In the genomic region with DNA sequence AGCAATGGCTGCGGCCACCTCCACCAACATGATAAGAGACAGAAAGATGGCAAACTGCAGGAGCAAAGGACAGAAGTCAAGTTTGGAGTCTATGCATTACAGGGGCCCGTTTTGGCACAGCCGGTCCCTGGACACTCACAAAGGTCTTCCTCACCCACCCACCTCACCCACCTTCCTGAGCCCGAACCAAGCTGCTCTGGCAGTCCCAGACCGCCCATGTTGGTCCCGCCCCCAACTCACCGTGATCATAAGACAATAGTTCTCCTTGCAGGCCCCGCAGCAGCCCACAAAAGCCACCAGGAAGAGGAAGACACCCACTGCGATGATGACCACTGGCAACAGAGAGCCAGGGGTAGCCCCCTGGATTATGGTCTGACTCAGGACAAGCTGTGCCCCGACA, we compare ENCODE assay signal across 9 cellular contexts. TPM values are rescaled to one million over a fixed set of nuclear protein-coding genes. Genes with fewer than 3 reads are reported as not detected.
A peak's percentile ranks its signal among the peaks of the same experiment; 100 is the strongest.
DNase-seq lines count a peak whose midpoint lies in the region; ATAC-seq and TF ChIP-seq lines count a peak whose summit lies in the region.
"Had no signal": no experiment of that assay in that cellular context is flagged by ENCODE, and none has a peak within 500 bp of the region (broad histone marks: within the 10 kb centered on the region; RNA-seq: fewer than 3 reads in every experiment).

No MANE protein-coding gene starts in this region.

- no peaks in the 10 kb centered on the region for H3K9me3 ChIP-seq in right atrium auricular region

- peak overlapping the region; percentile 98 for H3K4me2 ChIP-seq in GM23338

- H3K79me2 ChIP-seq in GM23338 (replicated peaks; ENCODE audit: insufficient read depth): peaks cover 14% of the 10 kb centered on the region

- H3K4me3 Mint-ChIP-seq in GM23338: peak overlapping the region; percentile 86
- peak overlapping the region; percentile 81 for H3K4me3 Mint-ChIP-seq in activated T-helper 1 cell treated with anti-CD3 and anti-CD28 coated beads, Interleukin-12 subunit alpha, Interleukin-12 subunit beta, Interleukin-2, Interleukin-4 antibody, amounts not matched to agents 30 ng/mL and 10 ng/mL and 1 ng/mL, durations not matched to agents 14 hours and 24 hours and 36 hours

- H3K27me3 ChIP-seq in GM23338 (ENCODE audit: insufficient read depth) (no peaks in the 10 kb centered on the region), right atrium auricular region (no peaks in the 10 kb centered on the region)

- peaks cover 16% of the 10 kb centered on the region; the same call in 1 of the 2 replicates for H3F3A ChIP-seq in GM23338 (replicated peaks; ENCODE audit: low read depth)

- H3K9me3 Mint-ChIP-seq in GM23338: no peaks in the 10 kb centered on the region
- no peaks in the 10 kb centered on the region for H3K9me3 Mint-ChIP-seq in activated T-helper 1 cell treated with anti-CD3 and anti-CD28 coated beads, Interleukin-12 subunit alpha, Interleukin-12 subunit beta, Interleukin-2, Interleukin-4 antibody, amounts not matched to agents 30 ng/mL and 10 ng/mL and 1 ng/mL, durations not matched to agents 14 hours and 24 hours and 36 hours

- no peaks in the 10 kb centered on the region for H3K9me2 ChIP-seq in GM23338 (ENCODE audit: insufficient read depth)

- H2AFZ ChIP-seq in GM23338: no peak overlapping the region

- no peak for TF ChIP-seq CTCF in GM23338 (conservative IDR thresholded peaks at IDR 0.05; ENCODE audit: low read depth in 2 of 2)
- TF ChIP-seq CTCF in right atrium auricular region (IDR thresholded peaks at IDR 0.05): no peak

- ATAC-seq in GM23338 (no peak), GM18502 (IDR thresholded peaks at IDR 0.05; ENCODE audit: poor library complexity, unreplicated experiment) (no peak)
- ATAC-seq in activated CD4-positive, CD25-positive, alpha-beta regulatory T cell treated with anti-CD3 and anti-CD28 coated beads, Interleukin-2, amount 50 U/mL, for 24 hours: no peak

- intact Hi-C loops in activated T-helper 1 cell treated with anti-CD3 and anti-CD28 coated beads, Interleukin-12 subunit alpha, Interleukin-12 subunit beta, Interleukin-2, Interleukin-4 antibody, amounts not matched to agents 30 ng/mL and 10 ng/mL and 1 ng/mL, durations not matched to agents 14 hours and 24 hours and 36 hours (cut with micrococcal nuclease): no loop called here

- 0 out of 2 replicates have a peak, but pooled peaks cover 6% of the 10 kb centered on the region for H4K20me1 ChIP-seq in GM23338 (replicated peaks; ENCODE audit: insufficient read depth)

- H3K4me1 ChIP-seq in GM23338 (ENCODE audit: insufficient read depth): peaks cover 22% of the 10 kb centered on the region
- H3K4me1 ChIP-seq in right atrium auricular region: peaks cover 0 to 72% of the 10 kb centered on the region in 2 donors

- peak overlapping the region; percentile 97 for H3K4me3 ChIP-seq in GM23338
- H3K4me3 ChIP-seq in right atrium auricular region: peak overlapping the region; percentile 79 to 80
- H3K4me3 ChIP-seq in skeletal muscle cell (ENCODE audit: low read depth, low read length): peak overlapping the region; percentile 90

- H3K36me3 ChIP-seq in GM23338 (ENCODE audit: insufficient read depth) (peaks cover 8% of the 10 kb centered on the region; the same call in 1 of the 2 replicates), right atrium auricular region (peaks cover 34% of the 10 kb centered on the region)

- no peak overlapping the region for H3K27ac ChIP-seq in GM23338 (ENCODE audit: low read depth)
- H3K27ac ChIP-seq in right atrium auricular region: peak overlapping the region; percentile 99 to 100

- peak overlapping the region; percentile 70; the same call in 1 of the 2 replicates for H3K27ac Mint-ChIP-seq in GM23338
- H3K27ac Mint-ChIP-seq in activated T-helper 1 cell treated with anti-CD3 and anti-CD28 coated beads, Interleukin-12 subunit alpha, Interleukin-12 subunit beta, Interleukin-2, Interleukin-4 antibody, amounts not matched to agents 30 ng/mL and 10 ng/mL and 1 ng/mL, durations not matched to agents 14 hours and 24 hours and 36 hours: no peak overlapping the region

- peaks cover 41% of the 10 kb centered on the region for H3K36me3 Mint-ChIP-seq in GM23338 (ENCODE audit: low read depth)
- H3K36me3 Mint-ChIP-seq in activated T-helper 1 cell treated with anti-CD3 and anti-CD28 coated beads, Interleukin-12 subunit alpha, Interleukin-12 subunit beta, Interleukin-2, Interleukin-4 antibody, amounts not matched to agents 30 ng/mL and 10 ng/mL and 1 ng/mL, durations not matched to agents 14 hours and 24 hours and 36 hours (ENCODE audit: low read depth): peaks cover 22% of the 10 kb centered on the region

- H3K4me1 Mint-ChIP-seq in GM23338: peaks cover 34% of the 10 kb centered on the region
- H3K4me1 Mint-ChIP-seq in activated T-helper 1 cell treated with anti-CD3 and anti-CD28 coated beads, Interleukin-12 subunit alpha, Interleukin-12 subunit beta, Interleukin-2, Interleukin-4 antibody, amounts not matched to agents 30 ng/mL and 10 ng/mL and 1 ng/mL, durations not matched to agents 14 hours and 24 hours and 36 hours (ENCODE audit: low read depth): peaks cover 48% of the 10 kb centered on the region

- no peak for DNase-seq in GM23338 (ENCODE audit: low spot score)
- DNase-seq in activated T-helper 1 cell treated with anti-CD3 and anti-CD28 coated beads, Interleukin-12 subunit alpha, Interleukin-12 subunit beta, Interleukin-2, Interleukin-4 antibody, amounts not matched to agents 30 ng/mL and 10 ng/mL and 1 ng/mL, durations not matched to agents 14 hours and 24 hours and 36 hours (ENCODE audit: low spot score): no peak
- no peak for DNase-seq in right atrium auricular region (ENCODE audit: low spot score)
- no peak for DNase-seq in skeletal muscle cell (ENCODE audit: low read depth)
- no peak for DNase-seq in NCI-H1417 (lab: John Stamatoyannopoulos, UW)
- no peak for DNase-seq in AG08396 (ENCODE audit: low spot score)
- DNase-seq: NCI-H2081 treated with DMSO at 0.1 percent for 48 hours had no signal

- H3K27me3 Mint-ChIP-seq in GM23338 (ENCODE audit: insufficient read depth, low read depth, poor library complexity): peaks cover 14% of the 10 kb centered on the region
- H3K27me3 Mint-ChIP-seq in activated T-helper 1 cell treated with anti-CD3 and anti-CD28 coated beads, Interleukin-12 subunit alpha, Interleukin-12 subunit beta, Interleukin-2, Interleukin-4 antibody, amounts not matched to agents 30 ng/mL and 10 ng/mL and 1 ng/mL, durations not matched to agents 14 hours and 24 hours and 36 hours (ENCODE audit: insufficient read depth): peaks cover 1% of the 10 kb centered on the region

TF ChIP-seq in GM23338, 12 proteins besides CTCF, POLR2A, EP300 and RAD21:
- TF ChIP-seq POLR2AphosphoS5 (IDR thresholded peaks at IDR 0.05; ENCODE audit: low read depth) (no peak), EZH2 (IDR thresholded peaks at IDR 0.05; ENCODE audit: low read depth, unreplicated experiment) (no peak), ZNF331 (CRISPR knock-in tag; IDR thresholded peaks at IDR 0.05; ENCODE audit: low read depth) (no peak), NANOG (IDR thresholded peaks at IDR 0.05; ENCODE audit: borderline replicate concordance) (no peak), EZH2phosphoT487 (IDR thresholded peaks at IDR 0.05; ENCODE audit: unreplicated experiment) (no peak), ZNF114 (CRISPR knock-in tag; IDR thresholded peaks at IDR 0.05) (no peak)

RNA-seq across cellular contexts. Expression of a gene that starts 1.9 kb away (rescaled TPM):
- 294 and 307 TPM in 2 replicates for total RNA-seq in GM23338 (2014; rRNA removed; shearing (Covaris generic))
- 670 and 685 TPM in 2 replicates for polyA plus RNA-seq in GM23338 (2016; fragmentation: Nextera tagmentation; extraction: Ambion mirVana)
- 183 and 198 TPM in 2 replicates for total RNA-seq in activated T-helper 1 cell treated with anti-CD3 and anti-CD28 coated beads, Interleukin-12 subunit alpha, Interleukin-12 subunit beta, Interleukin-2, Interleukin-4 antibody, amounts not matched to agents 30 ng/mL and 10 ng/mL and 1 ng/mL, durations not matched to agents 14 hours and 24 hours and 36 hours
- total RNA-seq in right atrium auricular region: 1,000 to 10,000 TPM; 1,041 to 1,122 TPM

RNA-seq across cellular contexts. Expression of a gene that starts 6.7 kb away (rescaled TPM):
- 1.7 and 7.5 TPM in 2 replicates for total RNA-seq in GM23338 (2014; rRNA removed; shearing (Covaris generic))
- 3.9 and 5.4 TPM in 2 replicates for polyA plus RNA-seq in GM23338 (2016; fragmentation: Nextera tagmentation; extraction: Ambion mirVana)
- 4.2 and 6.7 TPM in 2 replicates for total RNA-seq in activated T-helper 1 cell treated with anti-CD3 and anti-CD28 coated beads, Interleukin-12 subunit alpha, Interleukin-12 subunit beta, Interleukin-2, Interleukin-4 antibody, amounts not matched to agents 30 ng/mL and 10 ng/mL and 1 ng/mL, durations not matched to agents 14 hours and 24 hours and 36 hours
- 10 to 100 TPM; 13.0 to 22.4 TPM for total RNA-seq in right atrium auricular region

RNA-seq across cellular contexts. Expression of a gene that starts 11.1 kb away (rescaled TPM):
- 52.3 and 68.3 TPM in 2 replicates for total RNA-seq in GM23338 (2014; rRNA removed; shearing (Covaris generic))
- 174 and 198 TPM in 2 replicates for polyA plus RNA-seq in GM23338 (2016; fragmentation: Nextera tagmentation; extraction: Ambion mirVana)
- total RNA-seq in activated T-helper 1 cell treated with anti-CD3 and anti-CD28 coated beads, Interleukin-12 subunit alpha, Interleukin-12 subunit beta, Interleukin-2, Interleukin-4 antibody, amounts not matched to agents 30 ng/mL and 10 ng/mL and 1 ng/mL, durations not matched to agents 14 hours and 24 hours and 36 hours: 62.5 and 64.8 TPM in 2 replicates
- total RNA-seq in right atrium auricular region: 100 to 1,000 TPM; 177 to 187 TPM

RNA-seq across cellular contexts. Expression of a gene that starts 16.0 kb away (rescaled TPM):
- total RNA-seq in GM23338 (2014; rRNA removed; shearing (Covaris generic)): 12.5 and 12.6 TPM in 2 replicates
- polyA plus RNA-seq in GM23338 (2016; fragmentation: Nextera tagmentation; extraction: Ambion mirVana): 3.7 and 3.8 TPM in 2 replicates
- 14.2 and 15.2 TPM in 2 replicates for total RNA-seq in activated T-helper 1 cell treated with anti-CD3 and anti-CD28 coated beads, Interleukin-12 subunit alpha, Interleukin-12 subunit beta, Interleukin-2, Interleukin-4 antibody, amounts not matched to agents 30 ng/mL and 10 ng/mL and 1 ng/mL, durations not matched to agents 14 hours and 24 hours and 36 hours
- total RNA-seq in right atrium auricular region: 1 to 10 TPM; 8.1 to 8.6 TPM

RNA-seq across cellular contexts. Expression of a gene that starts 19.2 kb away (rescaled TPM):
- 45.3 and 49.1 TPM in 2 replicates for total RNA-seq in GM23338 (2014; rRNA removed; shearing (Covaris generic))
- 17.4 and 20.0 TPM in 2 replicates for polyA plus RNA-seq in GM23338 (2016; fragmentation: Nextera tagmentation; extraction: Ambion mirVana)
- 0.88 and 1.1 TPM in 2 replicates for total RNA-seq in activated T-helper 1 cell treated with anti-CD3 and anti-CD28 coated beads, Interleukin-12 subunit alpha, Interleukin-12 subunit beta, Interleukin-2, Interleukin-4 antibody, amounts not matched to agents 30 ng/mL and 10 ng/mL and 1 ng/mL, durations not matched to agents 14 hours and 24 hours and 36 hours
- 100 to 1,000 TPM; 291 to 309 TPM for total RNA-seq in right atrium auricular region
